In the genomic region with DNA sequence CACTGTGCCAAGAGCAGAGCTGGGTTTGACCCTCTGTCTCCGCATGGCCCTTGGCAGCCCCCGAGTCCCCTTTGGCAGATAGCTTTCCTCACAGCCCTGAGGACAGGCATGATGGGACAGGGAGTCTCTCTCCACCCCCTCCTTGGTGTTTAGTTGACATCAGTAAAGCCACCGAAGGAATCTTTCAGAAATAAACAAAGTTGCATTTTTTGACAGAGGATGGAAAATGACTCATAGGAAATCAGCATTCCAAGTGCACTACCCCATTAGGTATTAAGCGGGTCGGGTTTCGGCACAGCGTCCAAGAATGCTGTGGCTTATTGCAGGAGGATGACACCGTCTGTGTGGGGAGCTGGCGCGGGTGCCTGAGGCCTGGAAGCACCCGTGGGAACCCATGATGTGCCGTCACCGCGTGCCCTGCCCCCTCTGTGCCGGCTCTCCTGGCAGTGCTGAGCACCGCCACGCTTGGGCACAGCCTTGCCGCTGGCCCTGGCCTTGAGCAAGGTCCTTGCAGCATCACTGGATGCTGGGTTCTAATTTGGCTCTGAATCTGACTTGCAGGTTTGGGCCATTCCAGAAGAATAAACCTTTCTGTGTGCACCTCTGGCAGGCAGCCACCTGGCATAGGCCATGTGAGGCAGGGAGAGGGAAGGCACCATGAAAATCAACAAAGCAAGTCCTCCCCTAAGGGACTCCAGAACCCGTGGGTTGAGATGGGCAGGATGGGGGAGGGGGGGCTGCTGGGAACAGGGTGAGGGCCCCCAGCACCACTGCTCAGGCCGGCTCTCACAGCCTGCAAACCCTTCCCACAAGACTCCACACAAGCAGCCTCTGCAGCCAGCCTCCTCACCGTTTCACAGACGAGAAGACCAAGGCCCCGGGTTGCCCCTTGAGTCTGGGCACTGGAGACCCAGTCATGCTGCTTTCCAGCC, we compare ENCODE assay signal across 9 cellular contexts. TPM values are rescaled to one million over a fixed set of nuclear protein-coding genes. Genes with fewer than 3 reads are reported as not detected.
DNase-seq lines count a peak whose midpoint lies in the region; FAIRE-seq and TF ChIP-seq lines count a peak whose summit lies in the region.
"Had no signal": no experiment of that assay in that cellular context is flagged by ENCODE, and none has a peak within 500 bp of the region (broad histone marks: within the 10 kb centered on the region; RNA-seq: fewer than 3 reads in every experiment).

No MANE protein-coding gene starts in this region.

- H3K9me3 Mint-ChIP-seq in activated CD4-positive, alpha-beta memory T cell treated with anti-CD3 and anti-CD28 coated beads, Interleukin-2, amount 10 ng/mL, durations not matched to agents 7 days and 5 days: peaks cover 18% of the 10 kb centered on the region
- H3K9me3 Mint-ChIP-seq in activated naive CD4-positive, alpha-beta T cell treated with anti-CD3 and anti-CD28 coated beads for 36 hours: no peaks in the 10 kb centered on the region

- H3K36me3 Mint-ChIP-seq in activated CD4-positive, alpha-beta memory T cell treated with anti-CD3 and anti-CD28 coated beads, Interleukin-2, amount 10 ng/mL, durations not matched to agents 7 days and 5 days (ENCODE audit: low read depth): no peaks in the 10 kb centered on the region
- H3K36me3 Mint-ChIP-seq in activated naive CD4-positive, alpha-beta T cell treated with anti-CD3 and anti-CD28 coated beads for 36 hours (ENCODE audit: low read depth): no peaks in the 10 kb centered on the region
- H3K36me3 Mint-ChIP-seq: activated naive CD8-positive, alpha-beta T cell treated with anti-CD3 and anti-CD28 coated beads, Interleukin-2, amount 10 ng/mL, durations not matched to agents 7 days and 5 days had no signal

- peak overlapping the region; percentile 12 for H3K4me3 ChIP-seq in SJSA1
- no peak overlapping the region for H3K4me3 ChIP-seq in fibroblast of the aortic adventitia (ENCODE audit: low read depth, low read length)

- H3K4me3 Mint-ChIP-seq in activated CD4-positive, alpha-beta memory T cell treated with anti-CD3 and anti-CD28 coated beads, Interleukin-2, amount 10 ng/mL, durations not matched to agents 7 days and 5 days: no peak overlapping the region
- H3K4me3 Mint-ChIP-seq in activated naive CD4-positive, alpha-beta T cell treated with anti-CD3 and anti-CD28 coated beads for 36 hours: no peak overlapping the region
- H3K4me3 Mint-ChIP-seq: activated naive CD8-positive, alpha-beta T cell treated with anti-CD3 and anti-CD28 coated beads, Interleukin-2, amount 10 ng/mL, durations not matched to agents 7 days and 5 days had no signal

- H3K27me3 Mint-ChIP-seq in activated CD4-positive, alpha-beta memory T cell treated with anti-CD3 and anti-CD28 coated beads, Interleukin-2, amount 10 ng/mL, durations not matched to agents 7 days and 5 days: no peaks in the 10 kb centered on the region
- peaks cover 19% of the 10 kb centered on the region for H3K27me3 Mint-ChIP-seq in activated naive CD4-positive, alpha-beta T cell treated with anti-CD3 and anti-CD28 coated beads for 36 hours (ENCODE audit: low read depth)

- peaks cover 6% of the 10 kb centered on the region for H3K36me3 ChIP-seq in SJSA1

- no peaks in the 10 kb centered on the region for H3K9me3 ChIP-seq in SJSA1 (replicated peaks)

- H3K4me1 Mint-ChIP-seq in activated CD4-positive, alpha-beta memory T cell treated with anti-CD3 and anti-CD28 coated beads, Interleukin-2, amount 10 ng/mL, durations not matched to agents 7 days and 5 days: peaks cover 6% of the 10 kb centered on the region
- peaks cover 4% of the 10 kb centered on the region for H3K4me1 Mint-ChIP-seq in activated naive CD4-positive, alpha-beta T cell treated with anti-CD3 and anti-CD28 coated beads for 36 hours (ENCODE audit: low read depth)

- DNase-seq in EH (ENCODE audit: low read depth) (peak; percentile 100), SJSA1 (ENCODE audit: low read depth in 1 of 2, low spot score in 2 of 2) (peak; percentile 99 to 100), fibroblast of the aortic adventitia (ENCODE audit: low read depth) (peak; percentile 100), renal cortical epithelial cell (ENCODE audit: low read depth) (peak; percentile 97), GM12891 (ENCODE audit: insufficient read length, low spot score) (no peak)
- no peak for DNase-seq in activated CD4-positive, alpha-beta memory T cell treated with anti-CD3 and anti-CD28 coated beads, Interleukin-2, amount 10 ng/mL, durations not matched to agents 7 days and 5 days
- DNase-seq in activated naive CD4-positive, alpha-beta T cell treated with anti-CD3 and anti-CD28 coated beads for 36 hours: no peak
- DNase-seq in activated CD4-positive, CD25-positive, alpha-beta regulatory T cell treated with anti-CD3 and anti-CD28 coated beads, Interleukin-2, amount 50 U/mL, for 72 hours: no peak
- DNase-seq: activated naive CD8-positive, alpha-beta T cell treated with anti-CD3 and anti-CD28 coated beads, Interleukin-2, amount 10 ng/mL, durations not matched to agents 7 days and 5 days had no signal

- H3K27ac Mint-ChIP-seq in activated CD4-positive, alpha-beta memory T cell treated with anti-CD3 and anti-CD28 coated beads, Interleukin-2, amount 10 ng/mL, durations not matched to agents 7 days and 5 days: no peak overlapping the region
- no peak overlapping the region for H3K27ac Mint-ChIP-seq in activated naive CD4-positive, alpha-beta T cell treated with anti-CD3 and anti-CD28 coated beads for 36 hours
- H3K27ac Mint-ChIP-seq: activated naive CD8-positive, alpha-beta T cell treated with anti-CD3 and anti-CD28 coated beads, Interleukin-2, amount 10 ng/mL, durations not matched to agents 7 days and 5 days had no signal

- TF ChIP-seq CTCF in fibroblast of the aortic adventitia (IDR thresholded peaks at IDR 0.05; ENCODE audit: insufficient read depth, low read length): no peak

- peaks cover 44% of the 10 kb centered on the region for H3K4me1 ChIP-seq in SJSA1 (replicated peaks)

- no peak for TF ChIP-seq POLR2A in GM12891 (IDR thresholded peaks at IDR 0.05; ENCODE audit: low read depth, low read length)

- no peak for FAIRE-seq in GM12891 (lab: Jason Lieb, UNC)

- POLR2A ChIA-PET in activated CD4-positive, alpha-beta memory T cell treated with anti-CD3 and anti-CD28 coated beads, Interleukin-2, amount 10 ng/mL, durations not matched to agents 7 days and 5 days (lab: Charles Lee): no interaction called here

- H3K27me3 ChIP-seq in SJSA1 (replicated peaks): no peaks in the 10 kb centered on the region

- intact Hi-C loops in activated naive CD4-positive, alpha-beta T cell treated with anti-CD3 and anti-CD28 coated beads for 36 hours (cut with micrococcal nuclease): no loop called here

- H3K27ac ChIP-seq in SJSA1: peak overlapping the region; percentile 100

- CTCF ChIA-PET in activated CD4-positive, alpha-beta memory T cell treated with anti-CD3 and anti-CD28 coated beads, Interleukin-2, amount 10 ng/mL, durations not matched to agents 7 days and 5 days (lab: Charles Lee): no interaction called here
- CTCF ChIA-PET in activated naive CD4-positive, alpha-beta T cell treated with anti-CD3 and anti-CD28 coated beads for 36 hours (lab: Charles Lee): no interaction called here

TF ChIP-seq in GM12891, 5 proteins besides CTCF, POLR2A, EP300 and RAD21:
- TF ChIP-seq TAF1 (IDR thresholded peaks at IDR 0.05; ENCODE audit: low read depth, low read length) (no peak), SPI1 (IDR thresholded peaks at IDR 0.05; ENCODE audit: low read depth, low read length) (no peak), POU2F2 (IDR thresholded peaks at IDR 0.05; ENCODE audit: low read depth, low read length) (no peak)

RNA-seq across cellular contexts. Expression of gene ZNF469, which starts 50.5 kb away (rescaled TPM):
- total RNA-seq in SJSA1 (2014; rRNA removed; shearing (Covaris generic)): 2.0 and 3.6 TPM in 2 replicates
- total RNA-seq in fibroblast of the aortic adventitia (ENCODE audit: low replicate concordance) (5.8 and 7.0 TPM in 2 replicates), renal cortical epithelial cell (0.35 and 0.80 TPM in 2 replicates)
- polyA plus RNA-seq in GM12891 (2012; ENCODE audit: low read depth, missing spikeins): 0.26 TPM
- under 1 TPM; 0.23 to 0.28 TPM for total RNA-seq in activated CD4-positive, alpha-beta memory T cell treated with anti-CD3 and anti-CD28 coated beads, Interleukin-2, amount 10 ng/mL, durations not matched to agents 7 days and 5 days
- under 1 TPM; 0.15 to 0.17 TPM for total RNA-seq in activated naive CD4-positive, alpha-beta T cell treated with anti-CD3 and anti-CD28 coated beads for 36 hours

Comparison
In these comparisons a context has a peak if more than half of its experiments do, and no peak if none do; other contexts are left out.
1. DNase-seq: peak in EH (single experiment), SJSA1 (2 of 2), fibroblast of the aortic adventitia (single experiment) and renal cortical epithelial cell (single experiment); none in GM12891 (single experiment), activated CD4-positive, alpha-beta memory T cell treated with anti-CD3 and anti-CD28 coated beads, Interleukin-2, amount 10 ng/mL, durations not matched to agents 7 days and 5 days (single experiment), activated naive CD4-positive, alpha-beta T cell treated with anti-CD3 and anti-CD28 coated beads for 36 hours (single experiment) and activated CD4-positive, CD25-positive, alpha-beta regulatory T cell treated with anti-CD3 and anti-CD28 coated beads, Interleukin-2, amount 50 U/mL, for 72 hours (single experiment).